12 cellular contexts compared by ENCODE assay signal in the genomic region with DNA sequence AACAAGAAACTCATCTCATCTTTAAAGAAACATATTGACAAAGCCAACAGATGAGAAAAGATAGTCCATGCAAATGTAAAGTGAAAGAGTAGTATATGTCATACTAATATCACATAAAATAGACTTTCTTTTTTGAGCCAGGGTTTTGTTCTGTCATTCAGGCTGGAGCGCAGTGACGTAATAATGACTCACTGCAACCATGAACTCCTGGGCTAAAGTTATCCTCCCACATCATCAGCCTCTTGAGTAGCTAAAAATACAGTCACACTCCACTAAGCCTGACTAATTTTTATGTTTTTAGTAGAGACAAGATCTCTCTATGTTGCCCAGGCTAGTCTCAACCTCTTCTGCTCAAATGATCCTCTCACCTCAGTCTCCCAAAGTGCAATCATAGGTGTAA. TPM values are rescaled to one million over a fixed set of nuclear protein-coding genes. Genes with fewer than 3 reads are reported as not detected.
DNase-seq lines count a peak whose midpoint lies in the region; ATAC-seq and TF ChIP-seq lines count a peak whose summit lies in the region.
"Had no signal": no experiment of that assay in that cellular context is flagged by ENCODE, and none has a peak within 500 bp of the region (broad histone marks: within the 10 kb centered on the region; RNA-seq: fewer than 3 reads in every experiment).

No MANE protein-coding gene starts in this region.

- POLR2A ChIA-PET in HEK293 (lab: Yijun Ruan, JAX) = no interaction called here

- 56 to 74% methylated on average over 2 of the region's 2 CpGs for WGBS in esophagus squamous epithelium, 2 donors

- H3K4me3 ChIP-seq in HEK293 (ENCODE audit: low read depth, low read length) = no peak overlapping the region
- no peak overlapping the region for H3K4me3 ChIP-seq in tibial artery
- no peak overlapping the region for H3K4me3 ChIP-seq in esophagus squamous epithelium
- H3K4me3 ChIP-seq: esophagus muscularis mucosa, lung had no signal

- no peaks in the 10 kb centered on the region for H3K4me1 ChIP-seq in HEK293 (ENCODE audit: control insufficient read depth, insufficient read depth, low read length)
- H3K4me1 ChIP-seq in tibial artery = peaks cover 0 to 7% (median 1%) of the 10 kb centered on the region in 4 donors
- no peaks in the 10 kb centered on the region for H3K4me1 ChIP-seq in esophagus squamous epithelium

- no peaks in the 10 kb centered on the region for H3K27me3 ChIP-seq in tibial artery
- H3K27me3 ChIP-seq in esophagus squamous epithelium = no peaks in the 10 kb centered on the region
- H3K27me3 ChIP-seq: esophagus muscularis mucosa had no signal

- H3K36me3 ChIP-seq in HEK293 (ENCODE audit: control insufficient read depth in 2 of 2, insufficient read depth in 1 of 2, low read length in 2 of 2) = no peaks in the 10 kb centered on the region
- H3K36me3 ChIP-seq in tibial artery = no peaks in the 10 kb centered on the region
- no peaks in the 10 kb centered on the region for H3K36me3 ChIP-seq in esophagus squamous epithelium
- H3K36me3 ChIP-seq: esophagus muscularis mucosa had no signal

- CTCF ChIA-PET in HEK293 (lab: Yijun Ruan, JAX) = no interaction called here

- H3K27ac ChIP-seq in HEK293 (ENCODE audit: extremely low read depth, low read depth, low read length) (no peak overlapping the region), tibial artery (no peak overlapping the region), esophagus squamous epithelium (no peak overlapping the region)
- H3K27ac ChIP-seq: esophagus muscularis mucosa had no signal

- ATAC-seq in esophagus mucosa = peak; percentile 37
- ATAC-seq in HG03280 (IDR thresholded peaks at IDR 0.05; ENCODE audit: unreplicated experiment) = no peak

- TF ChIP-seq CTCF in HEK293 (tag by site-specific recombination; IDR thresholded peaks at IDR 0.05) = no peak
- no peak for TF ChIP-seq CTCF in tibial artery (IDR thresholded peaks at IDR 0.05)
- TF ChIP-seq CTCF in esophagus squamous epithelium (IDR thresholded peaks at IDR 0.05) = no peak

- DNase-seq in RKO (ENCODE audit: low spot score) = peak; percentile 95
- DNase-seq in stromal cell of bone marrow (ENCODE audit: low read depth) = peak; percentile 89
- DNase-seq in tibial artery = no peak
- DNase-seq in esophagus squamous epithelium (lab: John Stamatoyannopoulos, UW) = no peak
- DNase-seq: activated CD8-positive, alpha-beta memory T cell treated with anti-CD3 and anti-CD28 coated beads for 24 hours; anterior cingulate cortex; NCI-H2227 treated with DMSO at 0.1 percent for 48 hours had no signal

- H3K9me3 ChIP-seq in HEK293 (ENCODE audit: control insufficient read depth, insufficient read depth, low read depth, low read length) (no peaks in the 10 kb centered on the region), tibial artery (no peaks in the 10 kb centered on the region), esophagus squamous epithelium (peaks cover 0 to 7% (median 0%) of the 10 kb centered on the region in 3 donors)
- H3K9me3 ChIP-seq: esophagus muscularis mucosa had no signal

- TF ChIP-seq POLR2A in esophagus squamous epithelium (IDR thresholded peaks at IDR 0.05) = no peak

- intact Hi-C loops in tibial artery (cut with DNase I; ENCODE audit: low total_unique reads) (no loop called here), esophagus squamous epithelium (cut with DNase I) (no loop called here)

TF ChIP-seq in HEK293, 187 proteins besides CTCF, POLR2A, EP300 and RAD21:
- 0 out of 2 replicates have a peak, but pooled peaks have one; percentile 31 for TF ChIP-seq OSR2 (tag by site-specific recombination; IDR thresholded peaks at IDR 0.05)
- peak; percentile 75 for TF ChIP-seq ZNF629 (tag by site-specific recombination; IDR thresholded peaks at IDR 0.05)
- TF ChIP-seq, protein P1, sequence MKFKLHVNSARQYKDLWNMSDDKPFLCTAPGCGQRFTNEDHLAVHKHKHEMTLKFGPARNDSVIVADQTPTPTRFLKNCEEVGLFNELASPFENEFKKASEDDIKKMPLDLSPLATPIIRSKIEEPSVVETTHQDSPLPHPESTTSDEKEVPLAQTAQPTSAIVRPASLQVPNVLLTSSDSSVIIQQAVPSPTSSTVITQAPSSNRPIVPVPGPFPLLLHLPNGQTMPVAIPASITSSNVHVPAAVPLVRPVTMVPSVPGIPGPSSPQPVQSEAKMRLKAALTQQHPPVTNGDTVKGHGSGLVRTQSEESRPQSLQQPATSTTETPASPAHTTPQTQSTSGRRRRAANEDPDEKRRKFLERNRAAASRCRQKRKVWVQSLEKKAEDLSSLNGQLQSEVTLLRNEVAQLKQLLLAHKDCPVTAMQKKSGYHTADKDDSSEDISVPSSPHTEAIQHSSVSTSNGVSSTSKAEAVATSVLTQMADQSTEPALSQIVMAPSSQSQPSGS (tag by site-specific recombination; IDR thresholded peaks at IDR 0.05; ENCODE audit: low read depth) = 0 out of 2 replicates have a peak, but pooled peaks have one; percentile 53
- no peak for TF ChIP-seq ZNF335 (tag by site-specific recombination; conservative IDR thresholded peaks at IDR 0.05)
- TF ChIP-seq ZNF555 (tag by site-specific recombination; conservative IDR thresholded peaks at IDR 0.05) = no peak
- peak; percentile 70; the same call in 1 of the 2 replicates for TF ChIP-seq ZBTB21 (tag by site-specific recombination; IDR thresholded peaks at IDR 0.05)
- TF ChIP-seq, protein P2, sequence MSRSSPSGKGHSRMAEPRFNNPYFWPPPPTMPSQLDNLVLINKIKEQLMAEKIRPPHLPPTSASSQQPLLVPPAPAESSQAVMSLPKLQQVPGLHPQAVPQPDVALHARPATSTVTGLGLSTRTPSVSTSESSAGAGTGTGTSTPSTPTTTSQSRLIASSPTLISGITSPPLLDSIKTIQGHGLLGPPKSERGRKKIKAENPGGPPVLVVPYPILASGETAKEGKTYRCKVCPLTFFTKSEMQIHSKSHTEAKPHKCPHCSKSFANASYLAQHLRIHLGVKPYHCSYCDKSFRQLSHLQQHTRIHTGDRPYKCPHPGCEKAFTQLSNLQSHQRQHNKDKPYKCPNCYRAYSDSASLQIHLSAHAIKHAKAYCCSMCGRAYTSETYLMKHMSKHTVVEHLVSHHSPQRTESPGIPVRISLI (tag by site-specific recombination; IDR thresholded peaks at IDR 0.05) = 0 out of 2 replicates have a peak, but pooled peaks have one; percentile 11
- TF ChIP-seq, protein P3, sequence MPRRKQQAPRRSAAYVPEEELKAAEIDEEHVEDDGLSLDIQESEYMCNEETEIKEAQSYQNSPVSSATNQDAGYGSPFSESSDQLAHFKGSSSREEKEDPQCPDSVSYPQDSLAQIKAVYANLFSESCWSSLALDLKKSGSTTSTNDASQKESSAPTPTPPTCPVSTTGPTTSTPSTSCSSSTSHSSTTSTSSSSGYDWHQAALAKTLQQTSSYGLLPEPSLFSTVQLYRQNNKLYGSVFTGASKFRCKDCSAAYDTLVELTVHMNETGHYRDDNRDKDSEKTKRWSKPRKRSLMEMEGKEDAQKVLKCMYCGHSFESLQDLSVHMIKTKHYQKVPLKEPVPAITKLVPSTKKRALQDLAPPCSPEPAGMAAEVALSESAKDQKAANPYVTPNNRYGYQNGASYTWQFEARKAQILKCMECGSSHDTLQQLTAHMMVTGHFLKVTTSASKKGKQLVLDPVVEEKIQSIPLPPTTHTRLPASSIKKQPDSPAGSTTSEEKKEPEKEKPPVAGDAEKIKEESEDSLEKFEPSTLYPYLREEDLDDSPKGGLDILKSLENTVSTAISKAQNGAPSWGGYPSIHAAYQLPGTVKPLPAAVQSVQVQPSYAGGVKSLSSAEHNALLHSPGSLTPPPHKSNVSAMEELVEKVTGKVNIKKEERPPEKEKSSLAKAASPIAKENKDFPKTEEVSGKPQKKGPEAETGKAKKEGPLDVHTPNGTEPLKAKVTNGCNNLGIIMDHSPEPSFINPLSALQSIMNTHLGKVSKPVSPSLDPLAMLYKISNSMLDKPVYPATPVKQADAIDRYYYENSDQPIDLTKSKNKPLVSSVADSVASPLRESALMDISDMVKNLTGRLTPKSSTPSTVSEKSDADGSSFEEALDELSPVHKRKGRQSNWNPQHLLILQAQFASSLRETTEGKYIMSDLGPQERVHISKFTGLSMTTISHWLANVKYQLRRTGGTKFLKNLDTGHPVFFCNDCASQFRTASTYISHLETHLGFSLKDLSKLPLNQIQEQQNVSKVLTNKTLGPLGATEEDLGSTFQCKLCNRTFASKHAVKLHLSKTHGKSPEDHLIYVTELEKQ (tag by site-specific recombination; IDR thresholded peaks at IDR 0.05; ENCODE audit: borderline replicate concordance) = no peak
- 0 out of 2 replicates have a peak, but pooled peaks have one; percentile 35 for TF ChIP-seq ZNF184 (tag by site-specific recombination; IDR thresholded peaks at IDR 0.05)
- 0 out of 2 replicates have a peak, but pooled peaks have one; percentile 30 for TF ChIP-seq ZNF366 (tag by site-specific recombination; conservative IDR thresholded peaks at IDR 0.05)
- TF ChIP-seq SP2 (tag by site-specific recombination; IDR thresholded peaks at IDR 0.05) = no peak
- no peak for TF ChIP-seq ZNF404 (tag by site-specific recombination; IDR thresholded peaks at IDR 0.05)
- 0 out of 2 replicates have a peak, but pooled peaks have one; percentile 21 for TF ChIP-seq SP7 (tag by site-specific recombination; IDR thresholded peaks at IDR 0.05)
- TF ChIP-seq, protein P4, sequence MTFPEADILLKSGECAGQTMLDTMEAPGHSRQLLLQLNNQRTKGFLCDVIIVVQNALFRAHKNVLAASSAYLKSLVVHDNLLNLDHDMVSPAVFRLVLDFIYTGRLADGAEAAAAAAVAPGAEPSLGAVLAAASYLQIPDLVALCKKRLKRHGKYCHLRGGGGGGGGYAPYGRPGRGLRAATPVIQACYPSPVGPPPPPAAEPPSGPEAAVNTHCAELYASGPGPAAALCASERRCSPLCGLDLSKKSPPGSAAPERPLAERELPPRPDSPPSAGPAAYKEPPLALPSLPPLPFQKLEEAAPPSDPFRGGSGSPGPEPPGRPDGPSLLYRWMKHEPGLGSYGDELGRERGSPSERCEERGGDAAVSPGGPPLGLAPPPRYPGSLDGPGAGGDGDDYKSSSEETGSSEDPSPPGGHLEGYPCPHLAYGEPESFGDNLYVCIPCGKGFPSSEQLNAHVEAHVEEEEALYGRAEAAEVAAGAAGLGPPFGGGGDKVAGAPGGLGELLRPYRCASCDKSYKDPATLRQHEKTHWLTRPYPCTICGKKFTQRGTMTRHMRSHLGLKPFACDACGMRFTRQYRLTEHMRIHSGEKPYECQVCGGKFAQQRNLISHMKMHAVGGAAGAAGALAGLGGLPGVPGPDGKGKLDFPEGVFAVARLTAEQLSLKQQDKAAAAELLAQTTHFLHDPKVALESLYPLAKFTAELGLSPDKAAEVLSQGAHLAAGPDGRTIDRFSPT (tag by site-specific recombination; IDR thresholded peaks at IDR 0.05) = 0 out of 2 replicates have a peak, but pooled peaks have one; percentile 15
TF ChIP-seq in HEK293: peak in this region for 9.

RNA-seq across cellular contexts. Expression of a gene that starts 51.8 kb away (rescaled TPM):
- total RNA-seq in esophagus mucosa (0.36 TPM), esophagus squamous epithelium (under 1 TPM in 3 of 4 donors, not detected in 1; 0.57 to 0.75 (median 0.59) TPM)

Comparison
In these comparisons a context has a peak if more than half of its experiments do, and no peak if none do; other contexts are left out.
1. DNase-seq: peak in RKO (single experiment) and stromal cell of bone marrow (single experiment); none in tibial artery (0 of 2) and esophagus squamous epithelium (single experiment).